Comparison of ENCODE assay signal across 8 cellular contexts in the genomic region with DNA sequence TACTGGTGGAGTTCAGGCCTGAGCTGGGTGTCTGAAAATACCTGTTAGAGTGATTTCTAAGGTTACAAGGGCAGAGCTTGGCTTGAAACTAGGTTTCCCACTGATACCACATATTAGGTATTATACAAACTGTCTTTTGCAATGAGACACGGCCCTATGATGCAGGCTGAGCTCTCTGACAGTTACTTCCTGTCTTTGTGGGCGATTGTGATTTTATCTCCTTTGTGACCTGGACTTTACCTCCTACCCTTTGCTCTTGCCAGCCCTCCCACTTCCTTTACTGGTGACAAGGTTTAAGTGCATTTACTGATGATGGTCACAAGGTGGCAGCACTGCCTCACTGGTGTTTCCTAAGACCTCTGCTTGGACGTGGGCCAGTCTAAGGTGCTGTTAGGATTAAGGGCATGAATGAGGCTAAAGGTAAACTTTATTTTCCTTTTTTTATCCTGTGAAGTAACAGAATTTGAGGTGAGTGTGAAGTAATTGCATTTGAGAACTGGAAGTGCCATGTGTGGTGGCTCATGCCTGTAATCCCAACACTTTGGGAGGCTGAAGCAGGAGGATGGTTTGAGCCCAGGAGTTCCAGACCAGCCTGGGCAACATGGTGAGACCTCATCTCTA.
DNase-seq lines count a peak whose midpoint lies in the region; ATAC-seq and TF ChIP-seq lines count a peak whose summit lies in the region.

No MANE protein-coding gene starts in this region.

- no peak overlapping the region for H3K4me3 ChIP-seq in GM12875 (ENCODE audit: low read depth, low read length)

- peak; percentile 88 for DNase-seq in NCI-H2196 (lab: John Stamatoyannopoulos, UW; ENCODE audit: unreplicated experiment)
- peak; percentile 29 to 69 (median 64) for DNase-seq in activated CD4-positive, CD25-positive, alpha-beta regulatory T cell (lab: John Stamatoyannopoulos, UW)
- peak; percentile 93 for DNase-seq in central memory CD4-positive, alpha-beta T cell
- peak; percentile 86 for DNase-seq in kidney glomerular epithelial cell (lab: John Stamatoyannopoulos, UW)
- peak; percentile 71 to 77 for DNase-seq in stimulated activated CD4-positive, alpha-beta T cell treated with anti-CD3 and anti-CD28 coated beads, Interleukin-2, amount 100 ng/mL, for 24 hours

- ATAC-seq in HG03095 (IDR thresholded peaks at IDR 0.05; ENCODE audit: unreplicated experiment) (peak; percentile 80), GM19023 (IDR thresholded peaks at IDR 0.05; ENCODE audit: unreplicated experiment) (no peak)

- TF ChIP-seq CTCF in GM12875 (IDR thresholded peaks at IDR 0.05; ENCODE audit: borderline replicate concordance, insufficient read depth, low read depth, low read length) = peak; percentile 66
